Comparison of ENCODE assay signal across 23 cellular contexts in the genomic region with DNA sequence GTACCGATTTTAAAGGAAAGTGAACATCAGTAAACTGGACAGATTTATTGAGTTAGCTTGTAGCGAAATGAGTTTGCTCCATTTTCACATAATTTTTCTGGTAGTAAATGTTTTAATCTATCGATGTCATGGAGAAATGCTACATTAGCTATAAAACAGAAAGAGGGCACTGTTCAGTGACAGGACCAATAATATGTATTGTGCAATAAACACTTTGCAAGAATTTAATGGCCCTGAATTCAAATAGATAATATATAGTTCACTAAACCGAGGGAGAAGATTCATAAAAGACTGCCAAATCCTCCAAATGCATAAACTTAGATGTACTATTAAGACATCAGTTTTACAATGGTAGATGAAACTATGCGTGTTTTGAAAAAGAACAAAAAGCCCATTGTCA.
"Had no signal": no experiment of that assay in that cellular context is flagged by ENCODE, and none has a peak within 500 bp of the region (broad histone marks: within the 10 kb centered on the region; RNA-seq: fewer than 3 reads in every experiment).

No MANE protein-coding gene starts in this region.

- H3K27me3 ChIP-seq: SJSA1 had no signal

- H3K27ac ChIP-seq: HL-60, KMS-11, SJSA1, SK-N-MC had no signal

- H3K36me3 ChIP-seq: SJSA1 had no signal

- H3K9me3 ChIP-seq: SJSA1 had no signal

- H3K9ac ChIP-seq: KMS-11 had no signal

- H3K4me2 ChIP-seq: KMS-11 had no signal

- H3K4me3 ChIP-seq: SJSA1, SK-N-MC had no signal

- DNase-seq: Kasumi-1, MM.1S, NCI-H1092 treated with DMSO at 0.1 percent for 48 hours, NCI-H1436, NCI-H187, NCI-H2029, NCI-H2081 treated with DMSO at 0.1 percent for 48 hours, NCI-H2171, NCI-H226, NCI-H446, NCI-H510A, NCI-H524 treated with DMSO at 0.1 percent for 48 hours, NCI-H69, NCI-H774, Right ventricle myocardium superior, RPMI8226, SIG-M5 had no signal

- H3K4me1 ChIP-seq: SJSA1 had no signal

- FAIRE-seq: HTR-8/SVneo, RCC 7860 had no signal
